ENCODE assay signal across 21 cellular contexts in the genomic region with DNA sequence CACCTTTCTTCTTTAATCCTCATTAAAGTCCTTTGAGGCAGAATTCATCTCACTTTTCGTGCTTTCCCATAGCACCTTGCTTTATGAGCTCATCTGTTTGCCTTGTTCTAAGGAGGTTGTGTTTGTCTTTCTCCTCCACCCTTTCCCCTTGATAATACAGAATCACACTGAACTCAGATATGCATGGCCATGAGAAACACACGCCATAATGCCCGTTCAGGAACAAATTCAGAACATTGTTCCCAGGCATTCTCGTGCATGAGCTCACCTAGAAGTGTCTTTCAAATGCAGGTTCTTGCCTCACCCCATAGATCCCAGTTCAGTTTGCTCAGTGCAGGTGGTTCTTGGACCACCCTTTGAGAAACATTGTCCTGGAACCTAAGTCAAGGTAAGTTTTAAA.
"Had no signal": no experiment of that assay in that cellular context is flagged by ENCODE, and none has a peak within 500 bp of the region (broad histone marks: within the 10 kb centered on the region; RNA-seq: fewer than 3 reads in every experiment).

No MANE protein-coding gene starts in this region.

- H3K27me3 ChIP-seq: foreskin keratinocyte, uterus had no signal

- ATAC-seq: activated T-cell treated with anti-CD3 and anti-CD28 coated beads, Interleukin-2, amount 50 U/mL, for 72 hours; foreskin keratinocyte; left lung; sciatic nerve had no signal

- H3K9me3 Mint-ChIP-seq: activated CD4-positive, alpha-beta memory T cell treated with anti-CD3 and anti-CD28 coated beads for 36 hours; activated naive CD4-positive, alpha-beta T cell treated with anti-CD3 and anti-CD28 coated beads, Interleukin-2, amount 10 ng/mL, durations not matched to agents 7 days and 5 days; activated T-cell treated with anti-CD3 and anti-CD28 coated beads, Interleukin-2, amount 50 U/mL, for 72 hours; mesothelial cell of epicardium; nephron progenitor cell had no signal

- H3K9ac ChIP-seq: parathyroid adenoma had no signal

- H3K36me3 ChIP-seq: left lung, uterus had no signal

- H3K27ac Mint-ChIP-seq: activated CD4-positive, alpha-beta memory T cell treated with anti-CD3 and anti-CD28 coated beads for 36 hours; activated naive CD4-positive, alpha-beta T cell treated with anti-CD3 and anti-CD28 coated beads, Interleukin-2, amount 10 ng/mL, durations not matched to agents 7 days and 5 days; activated T-cell treated with anti-CD3 and anti-CD28 coated beads, Interleukin-2, amount 50 U/mL, for 72 hours; mesothelial cell of epicardium; nephron progenitor cell had no signal

- DNase-seq: activated CD4-positive, alpha-beta memory T cell treated with anti-CD3 and anti-CD28 coated beads for 36 hours; activated CD4-positive, alpha-beta T cell treated with anti-CD3 and anti-CD28 coated beads for 48 hours; activated effector memory CD4-positive, alpha-beta T cell treated with anti-CD3 and anti-CD28 coated beads, Interleukin-2, amount 50 U/mL, for 16 hours; activated naive CD4-positive, alpha-beta T cell treated with anti-CD3 and anti-CD28 coated beads, Interleukin-2, amount 10 ng/mL, durations not matched to agents 7 days and 5 days; activated T-cell treated with anti-CD3 and anti-CD28 coated beads, Interleukin-2, amount 50 U/mL, for 72 hours; amygdala; cerebellar nuclear complex; effector CD4-positive, alpha-beta T cell; foreskin keratinocyte; kidney; left lung; mammary epithelial cell; nephron progenitor cell; stimulated activated CD4-positive, alpha-beta T cell treated with anti-CD3 and anti-CD28 coated beads, Interleukin-15, amount 100 ng/mL, for 24 hours; stimulated activated CD8-positive, alpha-beta memory T cell treated with anti-CD3 and anti-CD28 coated beads, Interleukin-4, amount 100 ng/mL, for 48 hours; stimulated activated naive CD4-positive, alpha-beta T cell treated with Interleukin-2 at 50 U/mL for 16 hours; uterus had no signal

- H3K27ac ChIP-seq: foreskin keratinocyte, left lung, parathyroid adenoma, uterus had no signal

- H3K4me1 ChIP-seq: foreskin keratinocyte, left lung, parathyroid adenoma, uterus had no signal

- H3K36me3 Mint-ChIP-seq: activated CD4-positive, alpha-beta memory T cell treated with anti-CD3 and anti-CD28 coated beads for 36 hours; activated naive CD4-positive, alpha-beta T cell treated with anti-CD3 and anti-CD28 coated beads, Interleukin-2, amount 10 ng/mL, durations not matched to agents 7 days and 5 days; mesothelial cell of epicardium had no signal

- H3K4me3 ChIP-seq: left lung, smooth muscle cell, uterus had no signal

- H3K27me3 Mint-ChIP-seq: activated naive CD4-positive, alpha-beta T cell treated with anti-CD3 and anti-CD28 coated beads, Interleukin-2, amount 10 ng/mL, durations not matched to agents 7 days and 5 days had no signal

- H3K9me3 ChIP-seq: left lung, uterus had no signal

- H3K4me3 Mint-ChIP-seq: activated CD4-positive, alpha-beta memory T cell treated with anti-CD3 and anti-CD28 coated beads for 36 hours; activated naive CD4-positive, alpha-beta T cell treated with anti-CD3 and anti-CD28 coated beads, Interleukin-2, amount 10 ng/mL, durations not matched to agents 7 days and 5 days; activated T-cell treated with anti-CD3 and anti-CD28 coated beads, Interleukin-2, amount 50 U/mL, for 72 hours; mesothelial cell of epicardium; nephron progenitor cell had no signal

- H3K4me1 Mint-ChIP-seq: activated naive CD4-positive, alpha-beta T cell treated with anti-CD3 and anti-CD28 coated beads, Interleukin-2, amount 10 ng/mL, durations not matched to agents 7 days and 5 days; mesothelial cell of epicardium had no signal
